Comparison of ENCODE assay signal across 20 cellular contexts in genomic region chr1:111290640-111291039, GRCh38. TPM values are rescaled to one million over a fixed set of nuclear protein-coding genes. Genes with fewer than 3 reads are reported as not detected.
DNase-seq lines count a peak whose midpoint lies in the region; ATAC-seq and TF ChIP-seq lines count a peak whose summit lies in the region.
"Had no signal": no experiment of that assay in that cellular context is flagged by ENCODE, and none has a peak within 500 bp of the region (broad histone marks: within the 10 kb centered on the region; RNA-seq: fewer than 3 reads in every experiment).

CHIA (plus strand) TSS chr1:111290851; CDS start chr1:111310468, 19,617 bp downstream.

- no peaks in the 10 kb centered on the region for H3K27me3 ChIP-seq in colonic mucosa
- H3K27me3 ChIP-seq: BLaER1 treated with 17β-estradiol and CSF1 and Interleukin-3, amounts not matched to agents 10 nM and 100 nM; neural progenitor cell; stomach had no signal

- DNase-seq in DMS53 treated with DMSO at 0.1 percent for 48 hours (lab: John Stamatoyannopoulos, UW; ENCODE audit: unreplicated experiment): peak; percentile 84
- DNase-seq in NCI-H1694 (lab: John Stamatoyannopoulos, UW): peak; percentile 41
- DNase-seq in NCI-H774 (lab: John Stamatoyannopoulos, UW): peak; percentile 43
- DNase-seq in iris pigment epithelial cell (ENCODE audit: low read depth): peak; percentile 3
- no peak for DNase-seq in RKO (ENCODE audit: low spot score)
- no peak for DNase-seq in colonic mucosa
- DNase-seq: activated CD4-positive, alpha-beta T cell treated with anti-CD3 and anti-CD28 coated beads for 1 hour; activated naive CD8-positive, alpha-beta T cell treated with anti-CD3 and anti-CD28 coated beads, Interleukin-2, amount 50 U/mL, for 24 hours; activated T-cell treated with anti-CD3 and anti-CD28 coated beads, Interleukin-2, amount 50 U/mL, for 1 hour; esophagus squamous epithelium; GDM1; stomach; T-helper 1 cell had no signal

- intact Hi-C loops in colonic mucosa (cut with DNase I): no loop called here

- no peak for TF ChIP-seq CTCF in colonic mucosa (IDR thresholded peaks at IDR 0.05)

- H3K9me3 ChIP-seq in colonic mucosa: no peaks in the 10 kb centered on the region
- H3K9me3 ChIP-seq: esophagus squamous epithelium, stomach had no signal

- no peak within 1 kb of the TSS for H3K4me3 ChIP-seq in colonic mucosa
- H3K4me3 ChIP-seq: BLaER1 treated with 17β-estradiol and CSF1 and Interleukin-3, amounts not matched to agents 10 nM and 100 nM; esophagus squamous epithelium; neural progenitor cell; stomach had no signal

- ATAC-seq in HG03565 (IDR thresholded peaks at IDR 0.05; ENCODE audit: unreplicated experiment) (no peak), GM19023 (IDR thresholded peaks at IDR 0.05; ENCODE audit: unreplicated experiment) (no peak)
- ATAC-seq: activated naive CD8-positive, alpha-beta T cell treated with anti-CD3 and anti-CD28 coated beads, Interleukin-2, amount 50 U/mL, for 24 hours had no signal

- H3K9ac ChIP-seq in colonic mucosa (ENCODE audit: low read depth in 2 of 2, low read length in 2 of 2): no peak within 1 kb of the TSS
- H3K9ac ChIP-seq: BLaER1 treated with 17β-estradiol and CSF1 and Interleukin-3, amounts not matched to agents 10 nM and 100 nM; neural progenitor cell had no signal

- H3K36me3 ChIP-seq in colonic mucosa: no peaks in the 10 kb centered on the region
- H3K36me3 ChIP-seq: BLaER1 treated with 17β-estradiol and CSF1 and Interleukin-3, amounts not matched to agents 10 nM and 100 nM; esophagus squamous epithelium; neural progenitor cell; stomach had no signal

- H3K27ac ChIP-seq in colonic mucosa: no peak within 1 kb of the TSS
- H3K27ac ChIP-seq: BLaER1 treated with 17β-estradiol and CSF1 and Interleukin-3, amounts not matched to agents 10 nM and 100 nM; esophagus squamous epithelium; neural progenitor cell had no signal

- H3K4me1 ChIP-seq in colonic mucosa: no peaks in the 10 kb centered on the region
- H3K4me1 ChIP-seq: BLaER1 treated with 17β-estradiol and CSF1 and Interleukin-3, amounts not matched to agents 10 nM and 100 nM; esophagus squamous epithelium; neural progenitor cell had no signal

RNA-seq across cellular contexts. Expression of gene CHIA, which starts in this region (rescaled TPM):
- total RNA-seq in colonic mucosa: not detected
- total RNA-seq: esophagus squamous epithelium, H4, lung microvascular endothelial cell, skeletal muscle tissue had no signal

Comparison
In these comparisons a context has a peak if more than half of its experiments do, and no peak if none do; other contexts are left out.
1. DNase-seq: peak in DMS53 treated with DMSO at 0.1 percent for 48 hours (single experiment), NCI-H1694 (single experiment), NCI-H774 (single experiment) and iris pigment epithelial cell (single experiment); none in RKO (single experiment) and colonic mucosa (single experiment).